Comparison of ENCODE assay signal across 14 cellular contexts in the genomic region with DNA sequence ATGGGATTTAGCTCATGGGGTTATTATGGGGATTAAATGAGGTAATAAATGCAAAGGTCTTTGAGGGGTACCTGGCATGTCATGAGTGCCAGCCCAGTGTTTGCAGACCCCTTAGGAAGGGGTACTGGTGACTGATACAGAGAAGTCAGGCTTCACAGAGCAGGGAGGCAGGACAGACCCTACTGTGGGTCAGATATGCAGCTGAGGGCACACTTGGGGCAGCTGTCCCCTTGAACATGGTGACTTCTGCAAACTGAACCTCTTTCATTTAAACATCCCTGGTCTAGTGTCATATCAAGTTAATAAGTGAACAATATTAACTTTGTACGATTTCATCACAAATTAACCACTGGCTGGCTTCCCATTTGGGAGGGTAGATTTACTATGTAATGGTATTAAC. TPM values are rescaled to one million over a fixed set of nuclear protein-coding genes. Genes with fewer than 3 reads are reported as not detected.
DNase-seq lines count a peak whose midpoint lies in the region; ATAC-seq and TF ChIP-seq lines count a peak whose summit lies in the region.
"Had no signal": no experiment of that assay in that cellular context is flagged by ENCODE, and none has a peak within 500 bp of the region (broad histone marks: within the 10 kb centered on the region; RNA-seq: fewer than 3 reads in every experiment).

No MANE protein-coding gene starts in this region.

- no peaks in the 10 kb centered on the region for H3K79me2 ChIP-seq in KMS-11 (ENCODE audit: insufficient read depth, low read depth)

- peaks cover 18% of the 10 kb centered on the region for H3K36me3 Mint-ChIP-seq in MCF 10A (ENCODE audit: insufficient read depth, unreplicated experiment)
- H3K36me3 Mint-ChIP-seq in stimulated activated memory B cell treated with anti-CD40 and anti-IgM and Interleukin-4, amounts not matched to agents 10 μg/mL and 1 μg/mL and 100 μg/mL, for 72 hours, result peaks cover 13% of the 10 kb centered on the region

- peak overlapping the region; percentile 91; the same call in 1 of the 2 replicates for H3K4me2 ChIP-seq in KMS-11

- H3K4me3 Mint-ChIP-seq in MCF 10A (ENCODE audit: unreplicated experiment), result no peak overlapping the region
- H3K4me3 Mint-ChIP-seq in stimulated activated memory B cell treated with anti-CD40 and anti-IgM and Interleukin-4, amounts not matched to agents 10 μg/mL and 1 μg/mL and 100 μg/mL, for 72 hours, result no peak overlapping the region
- H3K4me3 Mint-ChIP-seq: CD14-positive monocyte; CD8-positive, alpha-beta T cell had no signal

- peaks cover 67% of the 10 kb centered on the region for H3K4me1 Mint-ChIP-seq in MCF 10A (ENCODE audit: insufficient read depth, unreplicated experiment)
- H3K4me1 Mint-ChIP-seq in stimulated activated memory B cell treated with anti-CD40 and anti-IgM and Interleukin-4, amounts not matched to agents 10 μg/mL and 1 μg/mL and 100 μg/mL, for 72 hours, result peaks cover 48% of the 10 kb centered on the region

- H2AFZ ChIP-seq in KMS-11 (ENCODE audit: low read depth), result no peak overlapping the region

- CTCF ChIA-PET in MCF 10A (lab: Yijun Ruan, JAX), result interaction anchor here (0.5 to 5.7 kb wide), 10 partner anchors 16 to 617 kb away, joined by 3 to 101 read pairs (median 4); no protein-coding TSS in a partner anchor

- H3K4me3 ChIP-seq in breast epithelium (no peak overlapping the region), KMS-11 (IDR thresholded peaks at IDR 0.05; ENCODE audit: insufficient read depth, low read depth, low read length) (no peak overlapping the region), colonic mucosa (no peak overlapping the region)
- H3K4me3 ChIP-seq: HAP-1 had no signal

- intact Hi-C loops in MCF 10A (cut with micrococcal nuclease), result no loop called here
- intact Hi-C loops in breast epithelium (cut with DNase I; ENCODE audit: low total_unique reads), result no loop called here
- intact Hi-C loops in colonic mucosa (cut with DNase I), result no loop called here

- H3K9ac ChIP-seq in KMS-11 (no peak overlapping the region), colonic mucosa (ENCODE audit: low read depth in 2 of 2, low read length in 2 of 2) (no peak overlapping the region)

- no peak for ATAC-seq in stimulated activated memory B cell treated with anti-CD40 and anti-IgM and Interleukin-4, amounts not matched to agents 10 μg/mL and 1 μg/mL and 100 μg/mL, for 72 hours
- no peak for ATAC-seq in HG03196 (IDR thresholded peaks at IDR 0.05; ENCODE audit: unreplicated experiment)
- ATAC-seq: CD8-positive, alpha-beta T cell had no signal

- no peaks in the 10 kb centered on the region for H3K9me3 Mint-ChIP-seq in MCF 10A (ENCODE audit: unreplicated experiment)
- H3K9me3 Mint-ChIP-seq in stimulated activated memory B cell treated with anti-CD40 and anti-IgM and Interleukin-4, amounts not matched to agents 10 μg/mL and 1 μg/mL and 100 μg/mL, for 72 hours, result no peaks in the 10 kb centered on the region
- H3K9me3 Mint-ChIP-seq: CD14-positive monocyte; CD8-positive, alpha-beta T cell had no signal

- H3K27ac Mint-ChIP-seq in MCF 10A (ENCODE audit: low read depth, unreplicated experiment), result peak overlapping the region; percentile 70
- peak overlapping the region; percentile 27 for H3K27ac Mint-ChIP-seq in stimulated activated memory B cell treated with anti-CD40 and anti-IgM and Interleukin-4, amounts not matched to agents 10 μg/mL and 1 μg/mL and 100 μg/mL, for 72 hours
- H3K27ac Mint-ChIP-seq: CD8-positive, alpha-beta T cell had no signal

- H3K27ac ChIP-seq in breast epithelium (no peak overlapping the region), KMS-11 (no peak overlapping the region), colonic mucosa (no peak overlapping the region)

- BruUV-seq in MCF 10A (replicated peaks; lab: Mats Ljungman, UMichigan), result no TSS peak

- H4K20me1 ChIP-seq in KMS-11 (ENCODE audit: insufficient read depth), result no peaks in the 10 kb centered on the region

- POLR2A ChIA-PET in MCF 10A (lab: Yijun Ruan, JAX), result interaction anchor here (0.8 to 4.1 kb wide), 5 partner anchors 8 to 186 kb away, joined by 4 to 20 read pairs (median 5); no protein-coding TSS in a partner anchor

- H3K27me3 ChIP-seq in breast epithelium (no peaks in the 10 kb centered on the region), KMS-11 (ENCODE audit: insufficient read depth, low read depth) (no peaks in the 10 kb centered on the region), colonic mucosa (no peaks in the 10 kb centered on the region)
- H3K27me3 ChIP-seq: BE2C had no signal

- TF ChIP-seq CTCF in MCF 10A (IDR thresholded peaks at IDR 0.05; ENCODE audit: unreplicated experiment) (no peak), breast epithelium (IDR thresholded peaks at IDR 0.05) (no peak), KMS-11 (conservative IDR thresholded peaks at IDR 0.05; ENCODE audit: low read depth, low read length) (no peak), colonic mucosa (IDR thresholded peaks at IDR 0.05) (no peak)

- H3K36me3 ChIP-seq in breast epithelium (no peaks in the 10 kb centered on the region), KMS-11 (ENCODE audit: insufficient read depth) (no peaks in the 10 kb centered on the region), colonic mucosa (no peaks in the 10 kb centered on the region)
- H3K36me3 ChIP-seq: BE2C had no signal

- H3K9me3 ChIP-seq in breast epithelium (no peaks in the 10 kb centered on the region), colonic mucosa (no peaks in the 10 kb centered on the region)
- H3K9me3 ChIP-seq: BE2C, HAP-1 had no signal

- DNase-seq in MCF 10A (ENCODE audit: unreplicated experiment) (no peak), breast epithelium (ENCODE audit: low spot score in 2 of 2) (no peak), colonic mucosa (peak; percentile 6)
- no peak for DNase-seq in stimulated activated CD4-positive, alpha-beta T cell treated with anti-CD3 and anti-CD28 coated beads, Interleukin-4, amount 100 ng/mL, for 24 hours
- DNase-seq: BE2C; CD8-positive, alpha-beta T cell; COR-L47; DND-41; GDM1 had no signal

- H3K4me1 ChIP-seq in breast epithelium, result no peaks in the 10 kb centered on the region
- H3K4me1 ChIP-seq in KMS-11 (ENCODE audit: low read depth, poor library complexity, severe bottlenecking), result peaks cover 85% of the 10 kb centered on the region
- H3K4me1 ChIP-seq in colonic mucosa, result peaks cover 8% of the 10 kb centered on the region
- H3K4me1 ChIP-seq: BE2C had no signal

- TF ChIP-seq POLR2A in breast epithelium (IDR thresholded peaks at IDR 0.05), result no peak

- H3K27me3 Mint-ChIP-seq in MCF 10A (ENCODE audit: insufficient read depth, unreplicated experiment), result no peaks in the 10 kb centered on the region
- no peaks in the 10 kb centered on the region for H3K27me3 Mint-ChIP-seq in stimulated activated memory B cell treated with anti-CD40 and anti-IgM and Interleukin-4, amounts not matched to agents 10 μg/mL and 1 μg/mL and 100 μg/mL, for 72 hours

RNA-seq across cellular contexts. Expression of a gene that starts 25.9 kb away (rescaled TPM):
- 18.6 and 19.7 TPM in 2 replicates for total RNA-seq in MCF 10A (2022)
- 1 to 10 TPM; 3.6 to 6.9 (median 4.6) TPM for total RNA-seq in breast epithelium
- 10 to 100 TPM; 13.6 to 18.4 TPM for total RNA-seq in colonic mucosa

RNA-seq across cellular contexts. Expression of a gene that starts 28.0 kb away (rescaled TPM):
- total RNA-seq in MCF 10A (2022) (47.7 and 55.8 TPM in 2 replicates), breast epithelium (10 to 100 TPM; 13.4 to 67.6 (median 28.5) TPM), colonic mucosa (10 to 100 TPM; 41.3 to 45.2 TPM)
